Comparison of ENCODE assay signal across 1 cellular context in the genomic region with DNA sequence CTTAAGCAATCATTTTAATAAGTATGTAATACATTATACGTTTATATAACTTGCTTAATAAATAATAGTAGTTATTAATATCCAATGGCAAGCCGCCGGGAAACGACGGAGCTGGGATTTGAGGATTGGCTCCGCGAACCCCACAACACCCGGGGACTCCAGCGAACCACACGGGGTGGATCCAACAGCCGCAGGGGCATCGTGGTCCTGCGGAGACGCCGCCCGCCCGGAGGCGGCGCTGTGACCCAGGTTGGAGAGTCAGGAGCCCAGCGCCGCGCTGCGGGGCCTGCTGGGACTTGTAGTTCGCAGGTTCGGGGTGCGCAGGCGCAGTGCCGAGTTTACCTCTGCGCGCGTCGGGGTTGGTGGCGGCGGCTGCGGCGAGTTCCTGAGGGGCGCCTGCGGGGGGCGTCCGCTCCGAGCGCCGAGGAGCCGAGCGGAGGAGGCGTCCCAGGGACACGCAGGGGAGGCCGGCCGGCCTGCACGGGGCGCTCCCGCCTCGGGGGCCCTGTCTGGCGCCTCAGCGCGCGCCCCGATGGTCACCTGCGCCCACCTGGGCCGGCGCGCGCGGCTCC.
A peak's percentile ranks its signal among the peaks of the same experiment; 100 is the strongest.
TF ChIP-seq lines count a peak whose summit lies in the region.

TSS of gene ZNF554 (plus strand) at position 329 of the 572 bp plus-strand sequence. CDS start at position 533, 204 bp downstream.

TF ChIP-seq in HepG2, 621 proteins besides CTCF, POLR2A, EP300 and RAD21 (continued from another document):
- peak; percentile 92 for TF ChIP-seq ZMYM4 (CRISPR knock-in tag; IDR thresholded peaks at IDR 0.05)
- no peak for TF ChIP-seq ZC3H4 (CRISPR knock-in tag; IDR thresholded peaks at IDR 0.05; ENCODE audit: borderline replicate concordance)
- TF ChIP-seq DBP (CRISPR knock-in tag; IDR thresholded peaks at IDR 0.05; ENCODE audit: not compliant biosample characterization): no peak
- peak; percentile 84; the same call in 1 of the 2 replicates for TF ChIP-seq SALL2 (CRISPR knock-in tag; IDR thresholded peaks at IDR 0.05)
- TF ChIP-seq, protein P1, sequence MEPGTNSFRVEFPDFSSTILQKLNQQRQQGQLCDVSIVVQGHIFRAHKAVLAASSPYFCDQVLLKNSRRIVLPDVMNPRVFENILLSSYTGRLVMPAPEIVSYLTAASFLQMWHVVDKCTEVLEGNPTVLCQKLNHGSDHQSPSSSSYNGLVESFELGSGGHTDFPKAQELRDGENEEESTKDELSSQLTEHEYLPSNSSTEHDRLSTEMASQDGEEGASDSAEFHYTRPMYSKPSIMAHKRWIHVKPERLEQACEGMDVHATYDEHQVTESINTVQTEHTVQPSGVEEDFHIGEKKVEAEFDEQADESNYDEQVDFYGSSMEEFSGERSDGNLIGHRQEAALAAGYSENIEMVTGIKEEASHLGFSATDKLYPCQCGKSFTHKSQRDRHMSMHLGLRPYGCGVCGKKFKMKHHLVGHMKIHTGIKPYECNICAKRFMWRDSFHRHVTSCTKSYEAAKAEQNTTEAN (CRISPR knock-in tag; conservative IDR thresholded peaks at IDR 0.05): no peak; the same call in 1 of the 2 replicates
- TF ChIP-seq HNRNPL (IDR thresholded peaks at IDR 0.05; ENCODE audit: low read depth, low read length): no peak
- TF ChIP-seq ZFY (CRISPR knock-in tag; IDR thresholded peaks at IDR 0.05): peak; percentile 87
- TF ChIP-seq GTF2F1 (IDR thresholded peaks at IDR 0.05; ENCODE audit: low read length): no peak
- TF ChIP-seq ZNF276 (CRISPR knock-in tag; IDR thresholded peaks at IDR 0.05; ENCODE audit: low read depth): no peak
- TF ChIP-seq HCFC1 (IDR thresholded peaks at IDR 0.05; ENCODE audit: low read depth, low read length): peak; percentile 99
- TF ChIP-seq CEBPB (IDR thresholded peaks at IDR 0.05; ENCODE audit: borderline replicate concordance, low read depth, low read length): no peak
- no peak for TF ChIP-seq U2AF2 (IDR thresholded peaks at IDR 0.05; ENCODE audit: low read depth, low read length)
- peak; percentile 92; the same call in 1 of the 2 replicates for TF ChIP-seq TARDBP (CRISPR knock-in tag; IDR thresholded peaks at IDR 0.05)
- no peak for TF ChIP-seq SNRNP70 (IDR thresholded peaks at IDR 0.05; ENCODE audit: low read depth, low read length)
- peak; percentile 64; the same call in 1 of the 2 replicates for TF ChIP-seq TBX2 (CRISPR knock-in tag; IDR thresholded peaks at IDR 0.05; ENCODE audit: borderline replicate concordance)
- TF ChIP-seq ZNF879 (CRISPR knock-in tag; IDR thresholded peaks at IDR 0.05): 0 out of 2 replicates have a peak, but pooled peaks have one; percentile 33
- TF ChIP-seq ZNF44 (CRISPR knock-in tag; IDR thresholded peaks at IDR 0.05): no peak
- no peak for TF ChIP-seq ZSCAN5A (CRISPR knock-in tag; IDR thresholded peaks at IDR 0.05; ENCODE audit: borderline replicate concordance)
- no peak for TF ChIP-seq RFX3 (CRISPR knock-in tag; IDR thresholded peaks at IDR 0.05)
- no peak for TF ChIP-seq ZNF234 (CRISPR knock-in tag; conservative IDR thresholded peaks at IDR 0.05)
- TF ChIP-seq NFIC (IDR thresholded peaks at IDR 0.05; ENCODE audit: low read length): no peak
- TF ChIP-seq GMEB1 (CRISPR knock-in tag; IDR thresholded peaks at IDR 0.05; ENCODE audit: borderline replicate concordance): peak; percentile 91
- peak; percentile 83; the same call in 1 of the 2 replicates for TF ChIP-seq ZNF441 (CRISPR knock-in tag; IDR thresholded peaks at IDR 0.05; ENCODE audit: borderline replicate concordance)
- TF ChIP-seq JUNB (CRISPR knock-in tag; IDR thresholded peaks at IDR 0.05; ENCODE audit: borderline replicate concordance): no peak
- TF ChIP-seq, protein P2, sequence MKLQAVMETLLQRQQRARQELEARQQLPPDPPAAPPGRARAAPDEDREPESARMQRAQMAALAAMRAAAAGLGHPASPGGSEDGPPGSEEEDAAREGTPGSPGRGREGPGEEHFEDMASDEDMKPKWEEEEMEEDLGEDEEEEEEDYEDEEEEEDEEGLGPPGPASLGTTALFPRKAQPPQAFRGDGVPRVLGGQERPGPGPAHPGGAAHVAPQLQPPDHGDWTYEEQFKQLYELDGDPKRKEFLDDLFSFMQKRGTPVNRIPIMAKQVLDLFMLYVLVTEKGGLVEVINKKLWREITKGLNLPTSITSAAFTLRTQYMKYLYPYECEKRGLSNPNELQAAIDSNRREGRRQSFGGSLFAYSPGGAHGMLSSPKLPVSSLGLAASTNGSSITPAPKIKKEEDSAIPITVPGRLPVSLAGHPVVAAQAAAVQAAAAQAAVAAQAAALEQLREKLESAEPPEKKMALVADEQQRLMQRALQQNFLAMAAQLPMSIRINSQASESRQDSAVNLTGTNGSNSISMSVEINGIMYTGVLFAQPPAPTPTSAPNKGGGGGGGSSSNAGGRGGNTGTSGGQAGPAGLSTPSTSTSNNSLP (IDR thresholded peaks at IDR 0.05; ENCODE audit: low read depth, low read length): no peak
- no peak for TF ChIP-seq HMG20B (CRISPR knock-in tag; conservative IDR thresholded peaks at IDR 0.05)
- TF ChIP-seq MEIS2 (CRISPR knock-in tag; IDR thresholded peaks at IDR 0.05): 0 out of 2 replicates have a peak, but pooled peaks have one; percentile 27
- no peak for TF ChIP-seq ZNF101 (CRISPR knock-in tag; IDR thresholded peaks at IDR 0.05; ENCODE audit: borderline replicate concordance, low read depth)
- TF ChIP-seq CERS6 (CRISPR knock-in tag; IDR thresholded peaks at IDR 0.05): no peak
- peak; percentile 39; the same call in 1 of the 2 replicates for TF ChIP-seq FOXP4 (CRISPR knock-in tag; IDR thresholded peaks at IDR 0.05)
- TF ChIP-seq ZNF501 (CRISPR knock-in tag; IDR thresholded peaks at IDR 0.05): peak; percentile 42; the same call in 1 of the 2 replicates
- no peak for TF ChIP-seq ZBTB1 (CRISPR knock-in tag; IDR thresholded peaks at IDR 0.05; ENCODE audit: borderline replicate concordance)
- TF ChIP-seq NR2F6 (IDR thresholded peaks at IDR 0.05): no peak
- peak; percentile 77 for TF ChIP-seq NR2F6 (CRISPR knock-in tag; IDR thresholded peaks at IDR 0.05)
- TF ChIP-seq, protein P3, sequence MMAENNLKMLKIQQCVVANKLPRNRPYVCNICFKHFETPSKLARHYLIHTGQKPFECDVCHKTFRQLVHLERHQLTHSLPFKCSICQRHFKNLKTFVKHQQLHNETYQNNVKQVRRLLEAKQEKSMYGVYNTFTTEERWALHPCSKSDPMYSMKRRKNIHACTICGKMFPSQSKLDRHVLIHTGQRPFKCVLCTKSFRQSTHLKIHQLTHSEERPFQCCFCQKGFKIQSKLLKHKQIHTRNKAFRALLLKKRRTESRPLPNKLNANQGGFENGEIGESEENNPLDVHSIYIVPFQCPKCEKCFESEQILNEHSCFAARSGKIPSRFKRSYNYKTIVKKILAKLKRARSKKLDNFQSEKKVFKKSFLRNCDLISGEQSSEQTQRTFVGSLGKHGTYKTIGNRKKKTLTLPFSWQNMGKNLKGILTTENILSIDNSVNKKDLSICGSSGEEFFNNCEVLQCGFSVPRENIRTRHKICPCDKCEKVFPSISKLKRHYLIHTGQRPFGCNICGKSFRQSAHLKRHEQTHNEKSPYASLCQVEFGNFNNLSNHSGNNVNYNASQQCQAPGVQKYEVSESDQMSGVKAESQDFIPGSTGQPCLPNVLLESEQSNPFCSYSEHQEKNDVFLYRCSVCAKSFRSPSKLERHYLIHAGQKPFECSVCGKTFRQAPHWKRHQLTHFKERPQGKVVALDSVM (CRISPR knock-in tag; IDR thresholded peaks at IDR 0.05): peak; percentile 82
- no peak for TF ChIP-seq PAWR (CRISPR knock-in tag; IDR thresholded peaks at IDR 0.05; ENCODE audit: borderline replicate concordance)
- TF ChIP-seq TBX3 (IDR thresholded peaks at IDR 0.05; ENCODE audit: borderline replicate concordance): no peak
- TF ChIP-seq ZNF143 (CRISPR knock-in tag; IDR thresholded peaks at IDR 0.05): peak; percentile 98
- TF ChIP-seq, protein P4, sequence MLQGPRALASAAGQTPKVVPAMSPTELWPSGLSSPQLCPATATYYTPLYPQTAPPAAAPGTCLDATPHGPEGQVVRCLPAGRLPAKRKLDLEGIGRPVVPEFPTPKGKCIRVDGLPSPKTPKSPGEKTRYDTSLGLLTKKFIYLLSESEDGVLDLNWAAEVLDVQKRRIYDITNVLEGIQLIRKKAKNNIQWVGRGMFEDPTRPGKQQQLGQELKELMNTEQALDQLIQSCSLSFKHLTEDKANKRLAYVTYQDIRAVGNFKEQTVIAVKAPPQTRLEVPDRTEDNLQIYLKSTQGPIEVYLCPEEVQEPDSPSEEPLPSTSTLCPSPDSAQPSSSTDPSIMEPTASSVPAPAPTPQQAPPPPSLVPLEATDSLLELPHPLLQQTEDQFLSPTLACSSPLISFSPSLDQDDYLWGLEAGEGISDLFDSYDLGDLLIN (CRISPR knock-in tag; IDR thresholded peaks at IDR 0.05; ENCODE audit: borderline replicate concordance): no peak
- TF ChIP-seq SIX4 (CRISPR knock-in tag; IDR thresholded peaks at IDR 0.05): no peak
- TF ChIP-seq SETDB1 (CRISPR knock-in tag; IDR thresholded peaks at IDR 0.05; ENCODE audit: borderline replicate concordance): no peak
